Comparison of ENCODE assay signal across 8 cellular contexts in the genomic region with DNA sequence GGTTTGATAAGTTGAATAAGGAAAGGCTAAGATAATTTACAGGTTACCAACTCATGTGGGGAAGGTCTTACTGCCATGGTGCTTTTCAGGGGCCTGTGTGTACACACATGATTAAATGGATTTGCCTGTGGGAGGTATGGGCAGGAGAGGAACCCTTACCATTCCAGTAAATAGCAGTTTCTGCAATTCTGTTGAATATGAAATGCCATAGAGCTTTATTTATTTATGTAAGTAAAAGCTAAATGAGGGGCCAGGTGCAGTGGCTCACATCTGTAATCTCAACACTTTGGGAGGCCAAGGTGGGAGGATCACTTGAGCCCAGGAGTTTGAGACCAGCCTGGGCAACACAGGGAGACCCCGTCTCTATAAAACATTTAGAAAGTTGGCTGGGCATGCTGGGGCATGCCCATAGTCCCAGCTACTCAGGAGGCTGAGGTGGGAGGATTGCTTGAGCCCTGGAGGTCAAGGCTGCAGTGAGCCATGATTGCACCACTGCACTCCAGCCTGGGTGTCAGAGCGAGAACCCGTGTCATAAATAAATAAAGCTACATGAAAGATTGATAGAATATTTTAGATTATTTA. TPM values are rescaled to one million over a fixed set of nuclear protein-coding genes. Genes with fewer than 3 reads are reported as not detected.
DNase-seq lines count a peak whose midpoint lies in the region; FAIRE-seq and TF ChIP-seq lines count a peak whose summit lies in the region.
"Not testable (repeated sequence)": the region's sequence is repeated elsewhere in the genome, so short reads cannot be mapped to it uniquely, and the experiment has no call there.

No MANE protein-coding gene starts in this region.

- not testable (repeated sequence) for H3K79me2 ChIP-seq in ACC112 (ENCODE audit: control insufficient read depth, insufficient read depth, low read length, unreplicated experiment); PC-9 (ENCODE audit: low read depth)
- peaks cover 18% of the 10 kb centered on the region for H3K79me2 ChIP-seq in astrocyte (ENCODE audit: insufficient read depth, low read length)

- not testable (repeated sequence) for TF ChIP-seq CTCF in PC-9 (conservative IDR thresholded peaks at IDR 0.05); astrocyte (IDR thresholded peaks at IDR 0.05; ENCODE audit: insufficient read depth, low read depth, low read length); liver (IDR thresholded peaks at IDR 0.05; ENCODE audit: low read depth, low read length, missing input control); neutrophil (IDR thresholded peaks at IDR 0.05); stomach (IDR thresholded peaks at IDR 0.05)

- H3K27ac ChIP-seq in ACC112 (ENCODE audit: low read depth, low read length) (peak overlapping the region; percentile 92), PC-9 (peak overlapping the region; percentile 5; the same call in 1 of the 2 replicates), astrocyte (ENCODE audit: low read depth, low read length) (peak overlapping the region; percentile 74), epithelial cell of prostate (peak overlapping the region; percentile 49), liver (ENCODE audit: low read depth in 1 of 2, low read length in 2 of 2) (peak overlapping the region; percentile 44 to 72), neutrophil (peak overlapping the region; percentile 67), stomach (peak overlapping the region; percentile 48 to 83 (median 72))

- not testable (repeated sequence) for H3K27me3 Mint-ChIP-seq in astrocyte (ENCODE audit: low read depth, unreplicated experiment)

- H3K9me3 Mint-ChIP-seq in astrocyte (ENCODE audit: unreplicated experiment): not testable (repeated sequence)

- H3K9ac ChIP-seq in astrocyte (ENCODE audit: low read length): peak overlapping the region; percentile 51
- H3K9ac ChIP-seq in liver (ENCODE audit: low read depth in 1 of 2, low read length in 2 of 2): not testable (repeated sequence)

- not testable (repeated sequence) for H3K9me2 ChIP-seq in PC-9 (ENCODE audit: insufficient read depth)

- intact Hi-C loops in PC-9 (cut with micrococcal nuclease; ENCODE audit: unreplicated experiment); stomach (cut with DNase I; ENCODE audit: low total_unique reads): not testable (repeated sequence)

- not testable (repeated sequence) for DNase-seq in PC-9; astrocyte (ENCODE audit: low read depth); epithelial cell of prostate (ENCODE audit: low read depth, low spot score); stomach
- peak; percentile 45 for DNase-seq in activated CD8-positive, alpha-beta memory T cell treated with anti-CD3 and anti-CD28 coated beads for 24 hours

- H4K20me1 ChIP-seq in PC-9 (ENCODE audit: insufficient read depth): peaks cover 14% of the 10 kb centered on the region
- peaks cover 31% of the 10 kb centered on the region for H4K20me1 ChIP-seq in astrocyte (ENCODE audit: insufficient read depth, low read length)

- H2AFZ ChIP-seq in ACC112 (ENCODE audit: low read length, unreplicated experiment); PC-9; astrocyte (ENCODE audit: low read depth, low read length): not testable (repeated sequence)

- H3K4me2 ChIP-seq in PC-9: not testable (repeated sequence)
- H3K4me2 ChIP-seq in astrocyte (ENCODE audit: low read length): peak overlapping the region; percentile 60

- peaks cover 23% of the 10 kb centered on the region for H3K36me3 Mint-ChIP-seq in astrocyte (ENCODE audit: low read depth, unreplicated experiment)

- not testable (repeated sequence) for TF ChIP-seq EP300 in stomach (IDR thresholded peaks at IDR 0.05)

- peaks cover 26% of the 10 kb centered on the region; the same call in 1 of the 2 replicates for H3K36me3 ChIP-seq in ACC112 (ENCODE audit: insufficient read depth, low read length)
- H3K36me3 ChIP-seq in PC-9 (ENCODE audit: low read depth): peaks cover 40% of the 10 kb centered on the region
- peaks cover 39% of the 10 kb centered on the region for H3K36me3 ChIP-seq in astrocyte (ENCODE audit: insufficient read depth, low read length)
- H3K36me3 ChIP-seq in liver (ENCODE audit: control insufficient read depth in 4 of 4, insufficient read depth in 3 of 4, low read depth in 1 of 4, low read length in 3 of 4): peaks cover 5 to 28% (median 17%) of the 10 kb centered on the region in 4 donors
- H3K36me3 ChIP-seq in neutrophil: peaks cover 96% of the 10 kb centered on the region
- peaks cover 19 to 84% (median 77%) of the 10 kb centered on the region in 4 donors for H3K36me3 ChIP-seq in stomach

- WGBS in liver: 95% methylated on average over 3 of the region's 3 CpGs
- WGBS in stomach, 5 donors: 92 to 97% (median 94%) methylated on average over 3 of the region's 3 CpGs

- CTCF ChIA-PET in PC-9 (lab: Charles Lee): not testable (repeated sequence)

- TSS peak; percentile 38 for BruUV-seq in PC-9 (replicated peaks; lab: Mats Ljungman, UMichigan)

- POLR2A ChIA-PET in PC-9 (lab: Charles Lee; ENCODE audit: unreplicated experiment): interaction anchor here (0.6 kb wide), 1 partner anchor 21 kb away, joined by 3 read pairs; no protein-coding TSS in a partner anchor

- not testable (repeated sequence) for H3K27me3 ChIP-seq in ACC112 (ENCODE audit: insufficient read depth, low read length); PC-9 (ENCODE audit: insufficient read depth, low read depth); astrocyte (ENCODE audit: insufficient read depth, low read length); liver (ENCODE audit: control insufficient read depth in 4 of 4, insufficient read depth in 4 of 4, low read length in 3 of 4); neutrophil; stomach

- not testable (repeated sequence) for FAIRE-seq in astrocyte (lab: Jason Lieb, UNC)

- TF ChIP-seq RAD21 in liver (IDR thresholded peaks at IDR 0.05): not testable (repeated sequence)

- H3K4me1 ChIP-seq in ACC112 (ENCODE audit: control insufficient read depth, insufficient read depth, low read length, unreplicated experiment) (peaks cover 31% of the 10 kb centered on the region), astrocyte (ENCODE audit: insufficient read depth, low read length) (peaks cover 19% of the 10 kb centered on the region), liver (ENCODE audit: control insufficient read depth in 4 of 4, insufficient read depth in 4 of 4, low read length in 3 of 4) (peaks cover 0 to 18% (median 5%) of the 10 kb centered on the region in 4 donors), stomach (peaks cover 13 to 38% (median 21%) of the 10 kb centered on the region in 4 donors)
- not testable (repeated sequence) for H3K4me1 ChIP-seq in PC-9 (replicated peaks; ENCODE audit: insufficient read depth); neutrophil (ENCODE audit: control insufficient read depth in 1 of 2, insufficient read depth in 1 of 2, low read depth in 1 of 2, low read length in 1 of 2)

- not testable (repeated sequence) for H3K4me3 Mint-ChIP-seq in astrocyte (ENCODE audit: unreplicated experiment)

- peaks cover 14% of the 10 kb centered on the region for H3K4me1 Mint-ChIP-seq in astrocyte (ENCODE audit: low read depth, unreplicated experiment)

- H3K9me3 ChIP-seq in PC-9 (ENCODE audit: insufficient read depth, low read depth); astrocyte (ENCODE audit: insufficient read depth, low read depth, low read length); liver (ENCODE audit: control insufficient read depth in 4 of 4, low read length in 3 of 4); neutrophil; stomach: not testable (repeated sequence)

- peak overlapping the region; percentile 73 for H3K27ac Mint-ChIP-seq in astrocyte (ENCODE audit: unreplicated experiment)

- H3F3A ChIP-seq in PC-9 (ENCODE audit: insufficient read depth, low read depth): peaks cover 67% of the 10 kb centered on the region

- not testable (repeated sequence) for H3K4me3 ChIP-seq in ACC112 (ENCODE audit: low read depth, low read length); PC-9; astrocyte (ENCODE audit: insufficient read depth, low read depth, low read length); liver (ENCODE audit: low read depth in 1 of 3, low read length in 3 of 3); neutrophil (ENCODE audit: low read depth in 1 of 2, low read length in 1 of 2); stomach

- not testable (repeated sequence) for TF ChIP-seq POLR2A in stomach (IDR thresholded peaks at IDR 0.05)

RNA-seq across cellular contexts. Expression of a gene that starts 11.9 kb away (rescaled TPM):
- total RNA-seq in PC-9 (2021) (99.6 and 105 TPM in 2 replicates), astrocyte (169 and 173 TPM in 2 replicates), liver (10 to 100 TPM; 17.7 to 21.9 TPM), stomach (100 to 1,000 TPM in 3 of 5 donors, 10 to 100 TPM in 1, 1 to 10 TPM in 1; 5.8 to 294 (median 102) TPM)
- polyA plus RNA-seq in liver (10 to 100 TPM; 54.8 to 86.9 TPM), stomach (100 to 1,000 TPM; 183 to 208 (median 196) TPM)

RNA-seq across cellular contexts. Expression of a gene that starts 17.2 kb away (rescaled TPM):
- total RNA-seq in PC-9 (2021) (7.8 and 8.3 TPM in 2 replicates), astrocyte (0.82 and 1.2 TPM in 2 replicates), liver (1 to 10 TPM in 1 of 2 donors, under 1 TPM in 1; 0.28 to 1.7 TPM), stomach (10 to 100 TPM in 1 of 5 donors, 1 to 10 TPM in 4; 3.1 to 14.6 (median 8.1) TPM)
- polyA plus RNA-seq in liver (under 1 TPM; 0.40 to 0.62 TPM), stomach (1 to 10 TPM; 3.4 to 5.2 (median 3.9) TPM)

Comparison
In these comparisons a context has a peak if more than half of its experiments do, and no peak if none do; other contexts are left out.
1. H3K27ac ChIP-seq: peak in every context shown above with its lines; median percentile 92 in ACC112; 74 in astrocyte; 72 in stomach; 67 in neutrophil; 58 in liver; 49 in epithelial cell of prostate; 5 in PC-9.